13 cellular contexts compared by ENCODE assay signal in genomic region chr13:106599875-106600797, GRCh38. TPM values are rescaled to one million over a fixed set of nuclear protein-coding genes. Genes with fewer than 3 reads are reported as not detected.
DNase-seq lines count a peak whose midpoint lies in the region; ATAC-seq, FAIRE-seq and TF ChIP-seq lines count a peak whose summit lies in the region.
"Had no signal": no experiment of that assay in that cellular context is flagged by ENCODE, and none has a peak within 500 bp of the region (broad histone marks: within the 10 kb centered on the region; RNA-seq: fewer than 3 reads in every experiment).

No MANE protein-coding gene starts in this region.

- dilution Hi-C loops in endothelial cell of umbilical vein (cut with MboI; ENCODE audit: extremely low pct_ligation_motif_present, low sequenced_read_pairs) = no loop called here

- H3K79me2 ChIP-seq in endothelial cell of umbilical vein (ENCODE audit: control insufficient read depth, insufficient read depth, low read length) = no peaks in the 10 kb centered on the region

- H3K27ac ChIP-seq in endothelial cell of umbilical vein (ENCODE audit: insufficient read depth, low read depth, low read length) = no peak overlapping the region

- peak; percentile 56 for FAIRE-seq in endothelial cell of umbilical vein (lab: Jason Lieb, UNC)
- no peak for FAIRE-seq in RCC 7860 (lab: Jason Lieb, UNC)
- FAIRE-seq: bronchial epithelial cell had no signal

- DNase-seq in EH (ENCODE audit: low read depth) (peak; percentile 82), Kasumi-1 (lab: John Stamatoyannopoulos, UW) (peak; percentile 74 to 75), endothelial cell of umbilical vein (ENCODE audit: low read depth, low spot score) (peak; percentile 68), renal cortical epithelial cell (ENCODE audit: low read depth) (peak; percentile 89), DMS 273 treated with DMSO at 0.1 percent for 48 hours (lab: John Stamatoyannopoulos, UW) (no peak), RCC 7860 (ENCODE audit: low spot score) (no peak)
- DNase-seq: activated CD4-positive, alpha-beta T cell treated with anti-CD3 and anti-CD28 coated beads, Interleukin-2, amount 50 U/mL, for 48 hours; GDM1; NCI-H2171; SIG-M5 had no signal

- POLR2A ChIA-PET in endothelial cell of umbilical vein (lab: Charles Lee) = interaction anchor here (0.6 to 0.8 kb wide), 2 partner anchors 64 to 496 kb away, joined by 3 to 5 read pairs; partner anchors contain the start of gene EFNB2

- no peak overlapping the region for H3K9ac ChIP-seq in endothelial cell of umbilical vein (replicated peaks; ENCODE audit: extremely low read depth, insufficient read depth, low read length)

- H3K4me2 ChIP-seq in endothelial cell of umbilical vein (ENCODE audit: insufficient read depth, low read length) = no peak overlapping the region

- BruUV-seq in endothelial cell of umbilical vein (replicated peaks; lab: Mats Ljungman, UMichigan) = no TSS peak

- no peak overlapping the region for H3K4me3 ChIP-seq in endothelial cell of umbilical vein (replicated peaks in 1 of 3; ENCODE audit: insufficient read depth in 1 of 3, low read depth in 1 of 3, low read length in 3 of 3)

- H4K20me1 ChIP-seq in endothelial cell of umbilical vein (replicated peaks; ENCODE audit: control insufficient read depth, extremely low read depth, insufficient read depth, low read length) = no peaks in the 10 kb centered on the region

- ATAC-seq in HG02763 (IDR thresholded peaks at IDR 0.05; ENCODE audit: unreplicated experiment) (no peak), HG03139 (IDR thresholded peaks at IDR 0.05; ENCODE audit: unreplicated experiment) (no peak)

- intact Hi-C loops in endothelial cell of umbilical vein (cut with micrococcal nuclease) = no loop called here

- no peak for TF ChIP-seq POLR2A in endothelial cell of umbilical vein (IDR thresholded peaks at IDR 0.05; ENCODE audit: low read depth, low read length)

- no peak overlapping the region for H2AFZ ChIP-seq in endothelial cell of umbilical vein (ENCODE audit: low read depth, low read length)

- H3K36me3 ChIP-seq in endothelial cell of umbilical vein (ENCODE audit: control insufficient read depth in 2 of 2, extremely low read depth in 1 of 2, insufficient read depth in 2 of 2, low read length in 2 of 2) = no peaks in the 10 kb centered on the region

- TF ChIP-seq CTCF in endothelial cell of umbilical vein (IDR thresholded peaks at IDR 0.05; ENCODE audit: extremely low read depth in 1 of 2, insufficient read depth in 1 of 2, low read depth in 1 of 2, low read length in 2 of 2) = no peak

- no peaks in the 10 kb centered on the region for H3K4me1 ChIP-seq in endothelial cell of umbilical vein (ENCODE audit: control insufficient read depth, extremely low read depth, insufficient read depth, low read length)

- H3K9me3 ChIP-seq in endothelial cell of umbilical vein (replicated peaks; ENCODE audit: control insufficient read depth, insufficient read depth, low read length) = no peaks in the 10 kb centered on the region

- H3K9me1 ChIP-seq in endothelial cell of umbilical vein (replicated peaks; ENCODE audit: control insufficient read depth, extremely low read depth, insufficient read depth, low read length) = no peaks in the 10 kb centered on the region

- CTCF ChIA-PET in endothelial cell of umbilical vein (lab: Charles Lee) = interaction anchor here (0.7 to 1.1 kb wide), 3 partner anchors 9 to 521 kb away, joined by 3 to 7 read pairs (median 3); no protein-coding TSS in a partner anchor

- H3K27me3 ChIP-seq in endothelial cell of umbilical vein (ENCODE audit: control insufficient read depth in 2 of 2, insufficient read depth in 2 of 2, low read length in 2 of 2) = peaks cover 0 to 3% of the 10 kb centered on the region in 2 experiments

TF ChIP-seq in endothelial cell of umbilical vein, 7 proteins besides CTCF, POLR2A, EP300 and RAD21:
- no peak for TF ChIP-seq POLR2AphosphoS5 (IDR thresholded peaks at IDR 0.05; ENCODE audit: insufficient read depth, low read depth, low read length)
- no peak for TF ChIP-seq MYC (IDR thresholded peaks at IDR 0.05; ENCODE audit: low read depth, low read length)

RNA-seq across cellular contexts. Expression of gene ARGLU1, which starts 32.2 kb away (rescaled TPM):
- 95.7 and 111 TPM in 2 replicates for total RNA-seq in endothelial cell of umbilical vein
- 41.8 and 44.4 TPM in 2 replicates for polyA plus RNA-seq in endothelial cell of umbilical vein
- polyA plus RNA-seq in endothelial cell of umbilical vein (2011; cell fraction: cytosol; rRNA removed) = 20.6 and 30.6 TPM in 2 replicates
- 361 and 575 TPM in 2 replicates for polyA plus RNA-seq in endothelial cell of umbilical vein (2011; cell fraction: nucleus; rRNA removed)
- polyA plus RNA-seq in endothelial cell of umbilical vein (2012) = 61.3 and 103 TPM in 2 replicates
- 30.9 and 31.1 TPM in 2 replicates for polyA minus RNA-seq in endothelial cell of umbilical vein
- polyA minus RNA-seq in endothelial cell of umbilical vein (2011; cell fraction: cytosol; rRNA and poly(A)+ RNA removed) = 8.6 TPM
- 98.8 and 136 TPM in 2 replicates for polyA minus RNA-seq in endothelial cell of umbilical vein (2011; cell fraction: nucleus; rRNA and poly(A)+ RNA removed)
- total RNA-seq in renal cortical epithelial cell = 22.9 and 50.1 TPM in 2 replicates

Comparison
In these comparisons a context has a peak if more than half of its experiments do, and no peak if none do; other contexts are left out.
1. DNase-seq: peak in EH (single experiment), Kasumi-1 (2 of 2), endothelial cell of umbilical vein (single experiment) and renal cortical epithelial cell (single experiment); none in DMS 273 treated with DMSO at 0.1 percent for 48 hours (single experiment) and RCC 7860 (single experiment).